Comparison of ENCODE assay signal across 8 cellular contexts in the genomic region with DNA sequence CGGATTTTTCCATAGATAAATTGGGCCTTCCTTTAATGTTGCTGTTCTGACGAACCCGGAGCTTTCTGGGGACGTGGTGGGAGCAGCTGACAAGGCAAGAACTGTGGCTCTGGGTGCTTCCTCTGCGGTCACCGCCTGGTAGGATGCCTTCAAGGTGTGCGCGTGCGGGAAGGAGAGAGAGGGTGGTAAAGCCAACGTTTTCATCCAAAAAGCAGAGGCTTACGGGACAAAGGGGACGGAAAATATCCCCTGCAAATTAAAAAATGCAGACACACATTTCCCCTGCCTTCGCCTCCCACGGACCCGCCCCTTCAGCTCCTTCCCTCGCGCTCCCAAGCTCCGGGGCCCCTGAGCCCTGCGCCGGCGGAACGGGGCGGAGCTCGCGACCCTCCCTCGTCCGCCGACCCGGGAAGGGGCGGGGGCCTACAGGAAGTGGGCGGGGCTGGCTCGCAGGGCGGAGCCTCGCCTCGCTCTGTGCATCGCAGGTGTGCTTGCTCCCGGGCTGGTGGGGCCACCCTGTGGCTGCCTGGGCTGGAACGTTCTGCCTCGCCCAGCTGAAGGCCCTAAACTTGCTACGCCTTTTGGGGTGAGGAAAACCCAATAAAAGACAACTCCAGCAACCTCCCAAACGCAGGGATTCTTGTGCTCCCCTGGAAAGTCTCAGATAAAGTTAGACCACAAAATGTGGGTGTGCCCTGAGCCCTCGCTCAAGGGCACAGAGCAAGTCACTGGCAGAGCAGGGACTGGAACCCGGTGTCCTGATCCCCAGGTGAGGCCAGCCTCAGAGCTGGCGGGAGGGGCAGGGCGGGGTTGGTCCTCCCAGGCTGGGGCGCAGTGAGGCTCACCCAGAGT.
DNase-seq lines count a peak whose midpoint lies in the region; ATAC-seq lines count a peak whose summit lies in the region.

No MANE protein-coding gene starts in this region.

- peak; percentile 50 for DNase-seq in SIG-M5 treated with dmso at 0.1 percent for 504 hours (lab: John Stamatoyannopoulos, UW; ENCODE audit: unreplicated experiment)
- DNase-seq in SIG-M5 (lab: John Stamatoyannopoulos, UW), result no peak
- peak; percentile 65 for DNase-seq in SHP77 treated with DMSO at 0.1 percent for 48 hours (lab: John Stamatoyannopoulos, UW)
- DNase-seq in stimulated activated CD4-positive, alpha-beta T cell treated with anti-CD3 and anti-CD28 coated beads, Interleukin-12 subunit alpha, Interleukin-12 subunit beta, amount 100 ng/mL, for 4 hours, result peak; percentile 74
- no peak for DNase-seq in T1000 (lab: John Stamatoyannopoulos, UW)

- H3K4me3 ChIP-seq in iPS-18a (ENCODE audit: low read length), result peak overlapping the region; percentile 62

- H3K9me3 ChIP-seq in iPS-18a (ENCODE audit: control insufficient read depth, low read depth, low read length), result no peaks in the 10 kb centered on the region

- H3K9me3 Mint-ChIP-seq in activated naive CD8-positive, alpha-beta T cell (ENCODE audit: low read depth), result no peaks in the 10 kb centered on the region

- H3K4me3 Mint-ChIP-seq in activated naive CD8-positive, alpha-beta T cell, result peak overlapping the region; percentile 75

- H3K27ac ChIP-seq in iPS-18a (ENCODE audit: low read length), result no peak overlapping the region

- no peak overlapping the region for H3K9ac ChIP-seq in iPS-18a (ENCODE audit: low read length)

- peak overlapping the region; percentile 50 for H3K27ac Mint-ChIP-seq in activated naive CD8-positive, alpha-beta T cell

- no peaks in the 10 kb centered on the region for H3K27me3 Mint-ChIP-seq in activated naive CD8-positive, alpha-beta T cell

- peak; percentile 47 for ATAC-seq in HG03457 (IDR thresholded peaks at IDR 0.05; ENCODE audit: unreplicated experiment)

- no peaks in the 10 kb centered on the region for H3K36me3 ChIP-seq in iPS-18a (ENCODE audit: control insufficient read depth, low read depth, low read length)

- no peaks in the 10 kb centered on the region for H3K36me3 Mint-ChIP-seq in activated naive CD8-positive, alpha-beta T cell

- peaks cover 6% of the 10 kb centered on the region for H3K27me3 ChIP-seq in iPS-18a (ENCODE audit: control insufficient read depth, insufficient read depth, low read length)

- H3K4me1 Mint-ChIP-seq in activated naive CD8-positive, alpha-beta T cell (ENCODE audit: low read depth), result peaks cover 24% of the 10 kb centered on the region

- peaks cover 3% of the 10 kb centered on the region for H3K4me1 ChIP-seq in iPS-18a (ENCODE audit: control insufficient read depth, low read depth, low read length)

Comparison
In these comparisons a context has a peak if more than half of its experiments do, and no peak if none do; other contexts are left out.
1. DNase-seq: peak in SIG-M5 treated with dmso at 0.1 percent for 504 hours (single experiment), SHP77 treated with DMSO at 0.1 percent for 48 hours (single experiment) and stimulated activated CD4-positive, alpha-beta T cell treated with anti-CD3 and anti-CD28 coated beads, Interleukin-12 subunit alpha, Interleukin-12 subunit beta, amount 100 ng/mL, for 4 hours (single experiment); none in SIG-M5 (single experiment) and T1000 (single experiment).